Comparison of ENCODE assay signal across 28 cellular contexts in the genomic region with DNA sequence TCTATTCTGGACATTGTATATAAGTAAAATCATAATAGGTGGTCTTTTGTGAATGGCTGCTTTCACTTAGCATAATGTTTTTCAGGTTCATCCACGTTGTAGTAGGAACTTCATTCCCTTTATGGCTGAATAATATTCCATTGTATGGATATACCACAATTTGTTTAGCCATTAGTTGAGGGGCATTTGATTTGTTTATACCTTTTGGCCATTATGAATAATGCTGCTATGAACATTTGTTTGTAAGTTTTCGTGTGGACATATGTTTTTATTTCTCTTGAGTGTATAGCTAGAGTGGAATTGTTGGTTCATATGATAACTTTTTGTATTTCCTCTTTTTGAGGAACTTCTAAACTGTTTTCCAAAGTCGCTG.
DNase-seq lines count a peak whose midpoint lies in the region; ATAC-seq, FAIRE-seq and TF ChIP-seq lines count a peak whose summit lies in the region.
"Had no signal": no experiment of that assay in that cellular context is flagged by ENCODE, and none has a peak within 500 bp of the region (broad histone marks: within the 10 kb centered on the region; RNA-seq: fewer than 3 reads in every experiment).

No MANE protein-coding gene starts in this region.

- no peaks in the 10 kb centered on the region for H4K20me1 ChIP-seq in astrocyte (ENCODE audit: insufficient read depth, low read length)
- H4K20me1 ChIP-seq: BLaER1 had no signal

- ATAC-seq in psoas muscle (no peak), upper lobe of right lung (no peak)
- ATAC-seq: GM12878 had no signal

- H3K27me3 ChIP-seq in astrocyte (ENCODE audit: insufficient read depth, low read length) (no peaks in the 10 kb centered on the region), psoas muscle (ENCODE audit: insufficient read depth in 3 of 3, low read length in 2 of 3) (no peaks in the 10 kb centered on the region), skeletal muscle tissue (ENCODE audit: control insufficient read depth in 3 of 3, insufficient read depth in 3 of 3, low read length in 3 of 3) (no peaks in the 10 kb centered on the region), upper lobe of right lung (no peaks in the 10 kb centered on the region)
- H3K27me3 ChIP-seq: BE2C, BLaER1 had no signal

- TF ChIP-seq CTCF in astrocyte (IDR thresholded peaks at IDR 0.05; ENCODE audit: insufficient read depth, low read depth, low read length) (no peak), psoas muscle (IDR thresholded peaks at IDR 0.05) (no peak), upper lobe of right lung (IDR thresholded peaks at IDR 0.05) (no peak)

- H3K4me1 Mint-ChIP-seq in astrocyte (ENCODE audit: low read depth, unreplicated experiment): peaks cover 10% of the 10 kb centered on the region
- H3K4me1 Mint-ChIP-seq: CD14-positive monocyte; CD4-positive, CD25-positive, alpha-beta regulatory T cell; CD8-positive, alpha-beta memory T cell had no signal

- H3K9me3 ChIP-seq in astrocyte (ENCODE audit: insufficient read depth, low read depth, low read length): no peaks in the 10 kb centered on the region
- H3K9me3 ChIP-seq in psoas muscle: no peaks in the 10 kb centered on the region
- H3K9me3 ChIP-seq in skeletal muscle tissue (ENCODE audit: control insufficient read depth in 3 of 3, low read length in 3 of 3): no peaks in the 10 kb centered on the region
- H3K9me3 ChIP-seq in upper lobe of right lung: no peaks in the 10 kb centered on the region
- H3K9me3 ChIP-seq: BE2C had no signal

- H3K27me3 Mint-ChIP-seq in astrocyte (ENCODE audit: low read depth, unreplicated experiment): no peaks in the 10 kb centered on the region
- H3K27me3 Mint-ChIP-seq: CD4-positive, alpha-beta memory T cell; CD4-positive, CD25-positive, alpha-beta regulatory T cell had no signal

- 86 to 96% (median 86%) methylated on average over 3 of the region's 3 CpGs for WGBS in psoas muscle, 3 donors

- no peak overlapping the region for H2AFZ ChIP-seq in astrocyte (ENCODE audit: low read depth, low read length)

- H3K4me3 Mint-ChIP-seq in astrocyte (ENCODE audit: unreplicated experiment): no peak overlapping the region
- H3K4me3 Mint-ChIP-seq: CD14-positive monocyte; CD4-positive, alpha-beta memory T cell; CD4-positive, CD25-positive, alpha-beta regulatory T cell; CD8-positive, alpha-beta memory T cell had no signal

- peak; percentile 76 for FAIRE-seq in HTR-8/SVneo (lab: Jason Lieb, UNC)
- FAIRE-seq in astrocyte (lab: Jason Lieb, UNC): peak; percentile 32
- FAIRE-seq: A204.1, GM12878, GM12892, GM18507 had no signal

- no peak overlapping the region for H3K27ac ChIP-seq in astrocyte (ENCODE audit: low read depth, low read length)
- H3K27ac ChIP-seq in psoas muscle: peak overlapping the region; percentile 58
- H3K27ac ChIP-seq in skeletal muscle tissue (ENCODE audit: low read depth, low read length): peak overlapping the region; percentile 72
- no peak overlapping the region for H3K27ac ChIP-seq in upper lobe of right lung
- H3K27ac ChIP-seq: BLaER1 had no signal

- H3K27ac Mint-ChIP-seq in astrocyte (ENCODE audit: unreplicated experiment): no peak overlapping the region
- H3K27ac Mint-ChIP-seq: CD14-positive monocyte; CD4-positive, alpha-beta memory T cell; CD4-positive, CD25-positive, alpha-beta regulatory T cell; CD8-positive, alpha-beta memory T cell had no signal

- no peaks in the 10 kb centered on the region for H3K79me2 ChIP-seq in astrocyte (ENCODE audit: insufficient read depth, low read length)

- H3K9me3 Mint-ChIP-seq in astrocyte (ENCODE audit: unreplicated experiment): no peaks in the 10 kb centered on the region

- intact Hi-C loops in psoas muscle (cut with DNase I) (no loop called here), upper lobe of right lung (cut with DNase I) (no loop called here), head of caudate nucleus (cut with DNase I) (no loop called here)

- H3K4me2 ChIP-seq in astrocyte (ENCODE audit: low read length): no peak overlapping the region
- H3K4me2 ChIP-seq: BLaER1 had no signal

- no peak overlapping the region for H3K4me3 ChIP-seq in astrocyte (ENCODE audit: insufficient read depth, low read depth, low read length)
- peak overlapping the region; percentile 19 for H3K4me3 ChIP-seq in psoas muscle
- H3K4me3 ChIP-seq in skeletal muscle tissue (ENCODE audit: low read length in 3 of 3): no peak overlapping the region
- H3K4me3 ChIP-seq in upper lobe of right lung: no peak overlapping the region
- H3K4me3 ChIP-seq: BLaER1, GM12878 had no signal

- H3K9ac ChIP-seq in astrocyte (ENCODE audit: low read length): no peak overlapping the region
- peak overlapping the region in 1 of 3 donors; percentile 54 for H3K9ac ChIP-seq in skeletal muscle tissue (ENCODE audit: low read depth in 1 of 3, low read length in 3 of 3)
- H3K9ac ChIP-seq: BLaER1 had no signal

- DNase-seq in HTR-8/SVneo (ENCODE audit: insufficient read length, low spot score): no peak
- DNase-seq in astrocyte (ENCODE audit: low read depth): no peak
- no peak for DNase-seq in psoas muscle
- no peak for DNase-seq in upper lobe of right lung
- no peak for DNase-seq in HCEC 1CT
- no peak for DNase-seq in head of caudate nucleus
- DNase-seq: 8988T; ACHN; BE2C; C1 segment of cervical spinal cord; CD4-positive, alpha-beta memory T cell; CD4-positive, CD25-positive, alpha-beta regulatory T cell; CD8-positive, alpha-beta memory T cell; COR-L47; DMS 273 treated with DMSO at 0.1 percent for 48 hours; DMS153; DMS53; DMS79; DND-41; EL; GDM1 had no signal

- H3K36me3 ChIP-seq in astrocyte (ENCODE audit: insufficient read depth, low read length): peaks cover 16% of the 10 kb centered on the region
- peaks cover 0 to 8% of the 10 kb centered on the region in 2 donors for H3K36me3 ChIP-seq in psoas muscle (ENCODE audit: insufficient read depth in 1 of 2, low read depth in 1 of 2)
- peaks cover 0 to 7% (median 0%) of the 10 kb centered on the region in 3 donors for H3K36me3 ChIP-seq in skeletal muscle tissue (ENCODE audit: control insufficient read depth in 3 of 3, insufficient read depth in 3 of 3, low read length in 3 of 3)
- peaks cover 31% of the 10 kb centered on the region for H3K36me3 ChIP-seq in upper lobe of right lung

- H3K4me1 ChIP-seq in astrocyte (ENCODE audit: insufficient read depth, low read length) (no peaks in the 10 kb centered on the region), psoas muscle (peaks cover 16% of the 10 kb centered on the region), skeletal muscle tissue (ENCODE audit: control insufficient read depth in 3 of 3, insufficient read depth in 3 of 3, low read length in 3 of 3) (peaks cover 7 to 15% (median 7%) of the 10 kb centered on the region in 3 donors), upper lobe of right lung (no peaks in the 10 kb centered on the region)
- H3K4me1 ChIP-seq: BE2C, BLaER1 had no signal

- peaks cover 12% of the 10 kb centered on the region for H3K36me3 Mint-ChIP-seq in astrocyte (ENCODE audit: low read depth, unreplicated experiment)

Comparison
In these comparisons a context has a peak if more than half of its experiments do, and no peak if none do; other contexts are left out.
1. H3K27ac ChIP-seq: peak in psoas muscle (single experiment) and skeletal muscle tissue (single experiment); none in astrocyte (single experiment) and upper lobe of right lung (single experiment).